21 cellular contexts compared by ENCODE assay signal in the genomic region with DNA sequence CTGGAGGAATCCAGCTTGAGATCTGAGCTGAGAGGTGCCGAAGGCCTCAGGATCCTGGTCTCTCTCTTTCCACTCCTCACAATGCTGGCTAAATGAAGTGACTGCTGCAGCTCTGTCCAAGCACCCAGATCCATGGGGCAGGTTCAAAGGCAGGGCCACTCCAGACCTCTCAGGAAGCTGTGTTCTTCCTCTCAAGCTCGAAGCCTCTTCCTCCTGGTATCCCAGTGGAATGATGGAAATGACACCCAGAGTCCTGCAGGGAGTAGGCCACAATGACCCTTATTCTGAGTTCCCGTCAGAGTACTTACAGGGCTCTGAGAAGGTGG.
"Had no signal": no experiment of that assay in that cellular context is flagged by ENCODE, and none has a peak within 500 bp of the region (broad histone marks: within the 10 kb centered on the region; RNA-seq: fewer than 3 reads in every experiment).

No MANE protein-coding gene starts in this region.

- H3K27ac ChIP-seq: adrenal gland, WERI-Rb-1 had no signal

- DNase-seq: activated CD4-positive, alpha-beta memory T cell treated with anti-CD3 and anti-CD28 coated beads, Interleukin-2, amount 10 ng/mL, durations not matched to agents 7 days and 5 days; activated CD4-positive, alpha-beta T cell treated with anti-CD3 and anti-CD28 coated beads for 36 hours; activated CD4-positive, alpha-beta T cell treated with anti-CD3 and anti-CD28 coated beads, Interleukin-2, amount 50 U/mL, for 1 hour; activated gamma-delta T cell; activated naive CD4-positive, alpha-beta T cell treated with anti-CD3 and anti-CD28 coated beads for 36 hours; activated T-cell treated with anti-CD3 and anti-CD28 coated beads for 4 hours; activated T-cell treated with anti-CD3 and anti-CD28 coated beads, Interleukin-2, amount 50 U/mL, for 48 hours; adrenal gland; KG1; NCI-H1048; NCI-H1930; NCI-H2171; NCI-H2227 treated with DMSO at 0.1 percent for 48 hours; NCI-H446 treated with DMSO at 0.1 percent for 48 hours; NCI-H524 treated with DMSO at 0.1 percent for 48 hours; NCI-H774; SK-N-SH; T-helper 1 cell; WERI-Rb-1 had no signal

- H3K4me3 ChIP-seq: adrenal gland had no signal

- H3K4me1 ChIP-seq: adrenal gland had no signal

- H3K4me2 ChIP-seq: SK-N-SH had no signal

- H3K36me3 ChIP-seq: adrenal gland, WERI-Rb-1 had no signal

- H3K27me3 ChIP-seq: adrenal gland had no signal

- H3K9ac ChIP-seq: SK-N-SH had no signal

- H3K9me3 ChIP-seq: adrenal gland, SK-N-SH had no signal

- H3K9me2 ChIP-seq: SK-N-SH had no signal

- ATAC-seq: activated CD4-positive, alpha-beta T cell treated with anti-CD3 and anti-CD28 coated beads for 36 hours; activated T-helper 17 cell treated with anti-CD3 and anti-CD28 coated beads, Interleukin-2, amount 50 U/mL, for 72 hours; Right ventricle myocardium inferior had no signal
